In genomic region chr16:10954903-10955302, GRCh38 we compare ENCODE assay signal across 1 cellular context.
TF ChIP-seq lines count a peak whose summit lies in the region.

No MANE protein-coding gene starts in this region.

TF ChIP-seq in HepG2, 621 proteins besides CTCF, POLR2A, EP300 and RAD21:
- TF ChIP-seq ZNF180 (CRISPR knock-in tag; IDR thresholded peaks at IDR 0.05; ENCODE audit: borderline replicate concordance, low read depth), result no peak
- no peak for TF ChIP-seq PRDM10 (CRISPR knock-in tag; IDR thresholded peaks at IDR 0.05; ENCODE audit: low read depth)
- TF ChIP-seq PREB (CRISPR knock-in tag; IDR thresholded peaks at IDR 0.05), result no peak
- TF ChIP-seq ZMYM3 (CRISPR knock-in tag; IDR thresholded peaks at IDR 0.05), result peak; percentile 44; the same call in 1 of the 2 replicates
- 0 out of 2 replicates have a peak, but pooled peaks have one; percentile 18 for TF ChIP-seq HNF4A (CRISPR knock-in tag; IDR thresholded peaks at IDR 0.05)
- no peak for TF ChIP-seq ZBED4 (CRISPR knock-in tag; IDR thresholded peaks at IDR 0.05; ENCODE audit: borderline replicate concordance)
- TF ChIP-seq ZBTB7A (CRISPR knock-in tag; IDR thresholded peaks at IDR 0.05), result 0 out of 2 replicates have a peak, but pooled peaks have one; percentile 13
- 0 out of 2 replicates have a peak, but pooled peaks have one; percentile 3 for TF ChIP-seq ZNF546 (CRISPR knock-in tag; conservative IDR thresholded peaks at IDR 0.05)
- peak; percentile 38; the same call in 1 of the 2 replicates for TF ChIP-seq NR2F6 (IDR thresholded peaks at IDR 0.05)
- TF ChIP-seq NR2F6 (CRISPR knock-in tag; IDR thresholded peaks at IDR 0.05), result no peak
- no peak for TF ChIP-seq HNRNPH1 (optimal IDR thresholded peaks at IDR 0.05; ENCODE audit: low read depth, low read length)
- TF ChIP-seq ZNF431 (CRISPR knock-in tag; IDR thresholded peaks at IDR 0.05; ENCODE audit: borderline replicate concordance, low read depth), result 0 out of 2 replicates have a peak, but pooled peaks have one; percentile 48
- TF ChIP-seq NCOA5 (CRISPR knock-in tag; IDR thresholded peaks at IDR 0.05), result no peak
- 0 out of 2 replicates have a peak, but pooled peaks have one; percentile 23 for TF ChIP-seq ZNF784 (CRISPR knock-in tag; IDR thresholded peaks at IDR 0.05; ENCODE audit: borderline replicate concordance)
- TF ChIP-seq PITX1 (CRISPR knock-in tag; IDR thresholded peaks at IDR 0.05), result 0 out of 2 replicates have a peak, but pooled peaks have one; percentile 44
- TF ChIP-seq SRSF1 (optimal IDR thresholded peaks at IDR 0.05; ENCODE audit: low read depth, low read length), result no peak
- TF ChIP-seq ZNF768 (CRISPR knock-in tag; IDR thresholded peaks at IDR 0.05), result peak; percentile 28; the same call in 1 of the 2 replicates
